Comparison of ENCODE assay signal across 8 cellular contexts in genomic region chr16:88790312-88791150, GRCh38. TPM values are rescaled to one million over a fixed set of nuclear protein-coding genes. Genes with fewer than 3 reads are reported as not detected.
A peak's percentile ranks its signal among the peaks of the same experiment; 100 is the strongest.
DNase-seq lines count a peak whose midpoint lies in the region; ATAC-seq and TF ChIP-seq lines count a peak whose summit lies in the region.

No MANE protein-coding gene starts in this region.

- H3K4me2 ChIP-seq in OCI-LY1 (ENCODE audit: low read length) = peak overlapping the region; percentile 23; the same call in 1 of the 2 replicates

- H3K27me3 ChIP-seq in OCI-LY1 (ENCODE audit: insufficient read depth, low read length) = no peaks in the 10 kb centered on the region
- no peaks in the 10 kb centered on the region for H3K27me3 ChIP-seq in mucosa of rectum (ENCODE audit: control insufficient read depth in 2 of 2, insufficient read depth in 2 of 2, low read length in 2 of 2)

- DNase-seq in COLO668 (lab: John Stamatoyannopoulos, UW; ENCODE audit: unreplicated experiment) = peak; percentile 41
- DNase-seq in activated naive CD4-positive, alpha-beta T cell treated with Interleukin-2 at 50 U/mL for 16 hours = peak; percentile 67
- no peak for DNase-seq in omental fat pad (ENCODE audit: low spot score)
- DNase-seq in GM10248 (ENCODE audit: extremely low spot score) = no peak

- H3F3A ChIP-seq in OCI-LY1 (ENCODE audit: insufficient read depth, low read length) = 0 out of 2 replicates have a peak, but pooled peaks cover 3% of the 10 kb centered on the region

- no peaks in the 10 kb centered on the region for H3K36me3 ChIP-seq in OCI-LY1 (ENCODE audit: insufficient read depth, low read length)
- no peaks in the 10 kb centered on the region for H3K36me3 ChIP-seq in mucosa of rectum (ENCODE audit: control insufficient read depth in 2 of 2, insufficient read depth in 2 of 2, low read length in 2 of 2)

- TF ChIP-seq CTCF in OCI-LY1 (IDR thresholded peaks at IDR 0.05; ENCODE audit: low read length) (no peak), omental fat pad (IDR thresholded peaks at IDR 0.05) (no peak), GM10248 (IDR thresholded peaks at IDR 0.05; ENCODE audit: control extremely low read depth, extremely low read depth, low read depth, missing control alignments) (no peak)

- POLR2A ChIA-PET in GM10248 (lab: Yijun Ruan, JAX) = no interaction called here

- H3K4me3 ChIP-seq in OCI-LY1 (ENCODE audit: low read depth, low read length, poor library complexity, severe bottlenecking) (no peak overlapping the region), mucosa of rectum (ENCODE audit: low read length in 2 of 2) (no peak overlapping the region)

- no peak overlapping the region for H2AFZ ChIP-seq in OCI-LY1 (ENCODE audit: low read length)

- H3K9me2 ChIP-seq in OCI-LY1 (ENCODE audit: low read depth, low read length) = no peaks in the 10 kb centered on the region

- no peaks in the 10 kb centered on the region for H4K20me1 ChIP-seq in OCI-LY1 (ENCODE audit: insufficient read depth, low read length)

- no peaks in the 10 kb centered on the region for H3K79me2 ChIP-seq in OCI-LY1 (ENCODE audit: insufficient read depth, low read length)

- no peak overlapping the region; the same call in 1 of the 2 replicates for H3K9ac ChIP-seq in OCI-LY1 (ENCODE audit: low read length)
- H3K9ac ChIP-seq in mucosa of rectum (ENCODE audit: low read depth in 1 of 2, low read length in 2 of 2) = peak overlapping the region in 1 of 2 donors; percentile 24

- ATAC-seq in omental fat pad (ENCODE audit: low FRiP score) (no peak), GM18520 (IDR thresholded peaks at IDR 0.05; ENCODE audit: unreplicated experiment) (no peak), GM21390 (IDR thresholded peaks at IDR 0.05; ENCODE audit: unreplicated experiment) (no peak)

- peaks cover 54% of the 10 kb centered on the region for H3K4me1 ChIP-seq in OCI-LY1 (ENCODE audit: insufficient read depth, low read length, severe bottlenecking)
- peaks cover 0 to 9% of the 10 kb centered on the region in 2 donors for H3K4me1 ChIP-seq in mucosa of rectum (ENCODE audit: control insufficient read depth in 2 of 2, insufficient read depth in 2 of 2, low read length in 2 of 2)

- H3K27ac ChIP-seq in OCI-LY1 (ENCODE audit: low read depth, low read length, poor library complexity, severe bottlenecking) (peak overlapping the region; percentile 29), mucosa of rectum (ENCODE audit: low read depth in 2 of 2, low read length in 2 of 2) (peak overlapping the region; percentile 14 to 58)

- H3K9me3 ChIP-seq in OCI-LY1 (ENCODE audit: low read length) (no peaks in the 10 kb centered on the region), mucosa of rectum (ENCODE audit: control insufficient read depth in 2 of 2, low read length in 2 of 2) (no peaks in the 10 kb centered on the region)

- CTCF ChIA-PET in GM10248 (lab: Yijun Ruan, JAX) = no interaction called here

RNA-seq across cellular contexts. Expression of gene PIEZO1, which starts 5.5 kb away (rescaled TPM):
- total RNA-seq in omental fat pad = 100 to 1,000 TPM; 151 to 315 (median 249) TPM

RNA-seq across cellular contexts. Expression of gene CDT1, which starts 13.1 kb away (rescaled TPM):
- 1 to 10 TPM in 2 of 4 donors, under 1 TPM in 2; 0.19 to 3.5 (median 1.6) TPM for total RNA-seq in omental fat pad

RNA-seq across cellular contexts. Expression of gene APRT, which starts 21.2 kb away (rescaled TPM):
- total RNA-seq in omental fat pad = 100 to 1,000 TPM in 3 of 4 donors, 10 to 100 TPM in 1; 94.4 to 127 (median 115) TPM

Comparison
In these comparisons a context has a peak if more than half of its experiments do, and no peak if none do; other contexts are left out.
1. DNase-seq: peak in COLO668 (single experiment) and activated naive CD4-positive, alpha-beta T cell treated with Interleukin-2 at 50 U/mL for 16 hours (single experiment); none in omental fat pad (single experiment) and GM10248 (single experiment).